ENCODE assay signal across 39 cellular contexts in genomic region chr3:19116239-19116638, GRCh38. TPM values are rescaled to one million over a fixed set of nuclear protein-coding genes. Genes with fewer than 3 reads are reported as not detected.
"Had no signal": no experiment of that assay in that cellular context is flagged by ENCODE, and none has a peak within 500 bp of the region (broad histone marks: within the 10 kb centered on the region; RNA-seq: fewer than 3 reads in every experiment).

No MANE protein-coding gene starts in this region.

- H3K27me3 ChIP-seq: MG63 had no signal

- H3K36me3 ChIP-seq: MG63 had no signal

- DNase-seq: Karpas-422, Kasumi-1, MG63, MM.1S, MV-4-11, NCI-H1048, NCI-H1092, NCI-H1092 treated with DMSO at 0.1 percent for 48 hours, NCI-H1105, NCI-H1105 treated with DMSO at 0.1 percent for 48 hours, NCI-H1417, NCI-H1417 treated with DMSO at 0.1 percent for 48 hours, NCI-H1436, NCI-H1436 treated with DMSO at 0.1 percent for 48 hours, NCI-H146, NCI-H1694, NCI-H1694 treated with DMSO at 0.1 percent for 48 hours, NCI-H187, NCI-H187 treated with DMSO at 0.1 percent for 48 hours, NCI-H2029, NCI-H2029 treated with DMSO at 0.1 percent for 48 hours, NCI-H2081, NCI-H2081 treated with DMSO at 0.1 percent for 48 hours, NCI-H2107, NCI-H2171, NCI-H2171 treated with DMSO at 0.1 percent for 48 hours, NCI-H2227 treated with DMSO at 0.1 percent for 48 hours, NCI-H226, NCI-H345, NCI-H446, NCI-H446 treated with DMSO at 0.1 percent for 48 hours, NCI-H510A, NCI-H510A treated with DMSO at 0.1 percent for 48 hours, NCI-H524, NCI-H524 treated with DMSO at 0.1 percent for 48 hours had no signal

- H3K9me3 ChIP-seq: MG63 had no signal

- H3K4me3 ChIP-seq: MG63 had no signal

RNA-seq across cellular contexts. Expression of gene KCNH8, which starts 32.1 kb away (rescaled TPM):
- total RNA-seq: LHCN-M2, M059J, MCF 10A, NCI-H460 had no signal
